ENCODE assay signal across 2 cellular contexts in the genomic region with DNA sequence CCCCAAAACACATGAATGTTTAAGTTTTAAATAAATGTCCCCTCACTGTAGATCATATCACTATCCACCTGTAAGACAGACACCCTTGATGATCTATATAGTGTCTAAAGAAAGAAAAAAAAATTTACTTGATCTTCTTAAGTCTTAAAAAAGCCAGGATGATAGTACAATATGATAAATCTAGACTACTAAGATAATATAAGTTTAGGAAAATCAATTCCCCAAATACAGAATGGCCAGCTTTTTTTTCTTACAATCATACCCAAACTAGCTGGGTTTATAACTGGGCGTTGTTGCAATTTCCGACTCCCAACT.
TF ChIP-seq lines count a peak whose summit lies in the region.

No MANE protein-coding gene starts in this region.

TF ChIP-seq in A549, 52 proteins besides CTCF, POLR2A, EP300 and RAD21 (continued from another document):
- TF ChIP-seq, protein P1, sequence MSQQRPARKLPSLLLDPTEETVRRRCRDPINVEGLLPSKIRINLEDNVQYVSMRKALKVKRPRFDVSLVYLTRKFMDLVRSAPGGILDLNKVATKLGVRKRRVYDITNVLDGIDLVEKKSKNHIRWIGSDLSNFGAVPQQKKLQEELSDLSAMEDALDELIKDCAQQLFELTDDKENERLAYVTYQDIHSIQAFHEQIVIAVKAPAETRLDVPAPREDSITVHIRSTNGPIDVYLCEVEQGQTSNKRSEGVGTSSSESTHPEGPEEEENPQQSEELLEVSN (IDR thresholded peaks at IDR 0.05; ENCODE audit: borderline replicate concordance, low read depth) = no peak
- TF ChIP-seq, protein P2, sequence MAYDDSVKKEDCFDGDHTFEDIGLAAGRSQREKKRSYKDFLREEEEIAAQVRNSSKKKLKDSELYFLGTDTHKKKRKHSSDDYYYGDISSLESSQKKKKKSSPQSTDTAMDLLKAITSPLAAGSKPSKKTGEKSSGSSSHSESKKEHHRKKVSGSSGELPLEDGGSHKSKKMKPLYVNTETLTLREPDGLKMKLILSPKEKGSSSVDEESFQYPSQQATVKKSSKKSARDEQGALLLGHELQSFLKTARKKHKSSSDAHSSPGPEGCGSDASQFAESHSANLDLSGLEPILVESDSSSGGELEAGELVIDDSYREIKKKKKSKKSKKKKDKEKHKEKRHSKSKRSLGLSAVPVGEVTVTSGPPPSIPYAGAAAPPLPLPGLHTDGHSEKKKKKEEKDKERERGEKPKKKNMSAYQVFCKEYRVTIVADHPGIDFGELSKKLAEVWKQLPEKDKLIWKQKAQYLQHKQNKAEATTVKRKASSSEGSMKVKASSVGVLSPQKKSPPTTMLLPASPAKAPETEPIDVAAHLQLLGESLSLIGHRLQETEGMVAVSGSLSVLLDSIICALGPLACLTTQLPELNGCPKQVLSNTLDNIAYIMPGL (CRISPR knock-in tag; IDR thresholded peaks at IDR 0.05; ENCODE audit: borderline replicate concordance) = no peak
- no peak for TF ChIP-seq ESRRA (IDR thresholded peaks at IDR 0.05; ENCODE audit: borderline replicate concordance, low read length)
- no peak for TF ChIP-seq MAFK (IDR thresholded peaks at IDR 0.05; ENCODE audit: partially characterized antibody)
- TF ChIP-seq KDM5A (IDR thresholded peaks at IDR 0.05) = no peak
- no peak for TF ChIP-seq EHMT2 (IDR thresholded peaks at IDR 0.05; ENCODE audit: low read depth)
- no peak for TF ChIP-seq NPAS2 (CRISPR knock-in tag; IDR thresholded peaks at IDR 0.05; ENCODE audit: borderline replicate concordance)
- no peak for TF ChIP-seq FOSL2 (IDR thresholded peaks at IDR 0.05)
- no peak for TF ChIP-seq FOSL2 (CRISPR knock-in tag; IDR thresholded peaks at IDR 0.05)
- no peak for TF ChIP-seq NFE2L2 (conservative IDR thresholded peaks at IDR 0.05; ENCODE audit: low read length)
- TF ChIP-seq POLR2AphosphoS2 (conservative IDR thresholded peaks at IDR 0.05; ENCODE audit: low read length) = no peak
- TF ChIP-seq, protein P3, sequence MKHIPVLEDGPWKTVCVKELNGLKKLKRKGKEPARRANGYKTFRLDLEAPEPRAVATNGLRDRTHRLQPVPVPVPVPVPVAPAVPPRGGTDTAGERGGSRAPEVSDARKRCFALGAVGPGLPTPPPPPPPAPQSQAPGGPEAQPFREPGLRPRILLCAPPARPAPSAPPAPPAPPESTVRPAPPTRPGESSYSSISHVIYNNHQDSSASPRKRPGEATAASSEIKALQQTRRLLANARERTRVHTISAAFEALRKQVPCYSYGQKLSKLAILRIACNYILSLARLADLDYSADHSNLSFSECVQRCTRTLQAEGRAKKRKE (CRISPR knock-in tag; IDR thresholded peaks at IDR 0.05; ENCODE audit: low read depth) = no peak
- TF ChIP-seq, protein P4, sequence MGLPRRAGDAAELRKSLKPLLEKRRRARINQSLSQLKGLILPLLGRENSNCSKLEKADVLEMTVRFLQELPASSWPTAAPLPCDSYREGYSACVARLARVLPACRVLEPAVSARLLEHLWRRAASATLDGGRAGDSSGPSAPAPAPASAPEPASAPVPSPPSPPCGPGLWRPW (IDR thresholded peaks at IDR 0.05) = no peak
- TF ChIP-seq ZNF302 (CRISPR knock-in tag; IDR thresholded peaks at IDR 0.05) = no peak
- TF ChIP-seq FOXS1 (CRISPR knock-in tag; IDR thresholded peaks at IDR 0.05) = no peak
- TF ChIP-seq MAZ (IDR thresholded peaks at IDR 0.05; ENCODE audit: borderline replicate concordance, low read depth, low read length) = no peak

TF ChIP-seq in IMR-90, 13 proteins besides CTCF, POLR2A, EP300 and RAD21 (continued from another document):
- TF ChIP-seq, protein P5, sequence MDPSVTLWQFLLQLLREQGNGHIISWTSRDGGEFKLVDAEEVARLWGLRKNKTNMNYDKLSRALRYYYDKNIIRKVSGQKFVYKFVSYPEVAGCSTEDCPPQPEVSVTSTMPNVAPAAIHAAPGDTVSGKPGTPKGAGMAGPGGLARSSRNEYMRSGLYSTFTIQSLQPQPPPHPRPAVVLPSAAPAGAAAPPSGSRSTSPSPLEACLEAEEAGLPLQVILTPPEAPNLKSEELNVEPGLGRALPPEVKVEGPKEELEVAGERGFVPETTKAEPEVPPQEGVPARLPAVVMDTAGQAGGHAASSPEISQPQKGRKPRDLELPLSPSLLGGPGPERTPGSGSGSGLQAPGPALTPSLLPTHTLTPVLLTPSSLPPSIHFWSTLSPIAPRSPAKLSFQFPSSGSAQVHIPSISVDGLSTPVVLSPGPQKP (IDR thresholded peaks at IDR 0.05; ENCODE audit: borderline replicate concordance, low read depth, low read length) = no peak
- TF ChIP-seq BHLHE40 (IDR thresholded peaks at IDR 0.05; ENCODE audit: low read depth, low read length) (no peak), RFX5 (IDR thresholded peaks at IDR 0.05; ENCODE audit: low read depth, low read length) (no peak), FOS (IDR thresholded peaks at IDR 0.05; ENCODE audit: low read depth, low read length) (no peak)
- TF ChIP-seq, protein P6, sequence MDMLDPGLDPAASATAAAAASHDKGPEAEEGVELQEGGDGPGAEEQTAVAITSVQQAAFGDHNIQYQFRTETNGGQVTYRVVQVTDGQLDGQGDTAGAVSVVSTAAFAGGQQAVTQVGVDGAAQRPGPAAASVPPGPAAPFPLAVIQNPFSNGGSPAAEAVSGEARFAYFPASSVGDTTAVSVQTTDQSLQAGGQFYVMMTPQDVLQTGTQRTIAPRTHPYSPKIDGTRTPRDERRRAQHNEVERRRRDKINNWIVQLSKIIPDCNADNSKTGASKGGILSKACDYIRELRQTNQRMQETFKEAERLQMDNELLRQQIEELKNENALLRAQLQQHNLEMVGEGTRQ (IDR thresholded peaks at IDR 0.05; ENCODE audit: low read depth, low read length) = no peak
